Comparison of ENCODE assay signal across 13 cellular contexts in the genomic region with DNA sequence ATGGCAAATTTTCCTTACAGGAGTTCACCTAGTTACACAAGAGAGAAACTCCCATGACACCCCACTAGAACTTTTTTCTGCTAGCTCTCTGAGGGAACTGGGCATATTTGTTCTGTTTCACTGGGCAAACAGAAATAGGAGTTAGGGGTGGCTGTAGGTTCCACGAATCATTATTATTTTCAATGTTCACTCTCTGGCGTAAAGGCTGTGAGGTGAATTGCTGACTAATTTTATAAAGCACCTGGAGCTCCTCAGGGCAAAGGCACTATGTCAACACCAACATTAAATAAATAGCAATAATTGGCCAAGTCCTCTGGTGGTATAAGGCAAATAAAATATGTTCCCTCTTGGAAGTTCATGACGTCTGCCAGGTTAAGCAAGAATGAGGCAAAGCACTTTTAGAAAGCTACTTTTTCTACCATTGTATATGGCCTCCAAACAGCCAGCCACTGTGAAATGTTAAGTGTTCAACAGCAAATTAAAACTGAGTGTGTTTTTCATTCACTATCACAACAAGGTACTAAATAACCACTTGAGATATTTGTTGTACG.
DNase-seq lines count a peak whose midpoint lies in the region; ATAC-seq and TF ChIP-seq lines count a peak whose summit lies in the region.
"Had no signal": no experiment of that assay in that cellular context is flagged by ENCODE, and none has a peak within 500 bp of the region (broad histone marks: within the 10 kb centered on the region; RNA-seq: fewer than 3 reads in every experiment).

No MANE protein-coding gene starts in this region.

- peaks cover 1 to 13% (median 3%) of the 10 kb centered on the region in 4 donors for H3K4me1 ChIP-seq in liver (ENCODE audit: control insufficient read depth in 4 of 4, insufficient read depth in 4 of 4, low read length in 3 of 4)

- no peaks in the 10 kb centered on the region for H3K27me3 ChIP-seq in liver (ENCODE audit: control insufficient read depth in 4 of 4, insufficient read depth in 4 of 4, low read length in 3 of 4)
- H3K27me3 ChIP-seq: heart left ventricle had no signal

- TF ChIP-seq RAD21 in liver (IDR thresholded peaks at IDR 0.05): peak; percentile 18 to 61

- no peak overlapping the region for H3K9ac ChIP-seq in liver (ENCODE audit: low read depth in 1 of 2, low read length in 2 of 2)

- H3K9me3 ChIP-seq in liver (ENCODE audit: control insufficient read depth in 4 of 4, low read length in 3 of 4): no peaks in the 10 kb centered on the region
- H3K9me3 ChIP-seq: heart left ventricle had no signal

- peak; percentile 64 for DNase-seq in COR-L47 (lab: John Stamatoyannopoulos, UW)
- peak in 2 of 3 experiments; percentile 69 to 94 for DNase-seq in NCI-H1417 (lab: John Stamatoyannopoulos, UW)
- peak; percentile 92 for DNase-seq in NCI-H774 (lab: John Stamatoyannopoulos, UW)
- no peak for DNase-seq in ecto neural progenitor cell (ENCODE audit: low spot score)
- no peak for DNase-seq in Right ventricle myocardium superior
- no peak for DNase-seq in NCI-H226
- DNase-seq: activated naive CD4-positive, alpha-beta T cell treated with anti-CD3 and anti-CD28 coated beads, Interleukin-2, amount 50 U/mL, for 16 hours; caudate nucleus; heart left ventricle; midbrain had no signal

- H3K36me3 ChIP-seq in liver (ENCODE audit: control insufficient read depth in 4 of 4, insufficient read depth in 3 of 4, low read depth in 1 of 4, low read length in 3 of 4): no peaks in the 10 kb centered on the region
- H3K36me3 ChIP-seq: heart left ventricle had no signal

- no peak for ATAC-seq in Right ventricle myocardium superior (ENCODE audit: poor library complexity)
- ATAC-seq in HG02623 (IDR thresholded peaks at IDR 0.05; ENCODE audit: unreplicated experiment): no peak
- ATAC-seq: heart left ventricle; stimulated activated effector memory CD8-positive, alpha-beta T cell treated with anti-CD3 and anti-CD28 coated beads, Interleukin-12 subunit alpha, Interleukin-12 subunit beta, amount 100 ng/mL, for 72 hours had no signal

- 35% methylated on average over 4 of the region's 4 CpGs for WGBS in liver

- no peak for TF ChIP-seq CTCF in liver (IDR thresholded peaks at IDR 0.05; ENCODE audit: low read depth, low read length, missing input control)

- no peak overlapping the region for H3K4me3 ChIP-seq in liver (ENCODE audit: low read depth in 1 of 3, low read length in 3 of 3)
- H3K4me3 ChIP-seq: heart left ventricle had no signal

- intact Hi-C loops in Right ventricle myocardium superior (cut with DNase I): no loop called here

- H3K27ac ChIP-seq in liver (ENCODE audit: low read depth in 1 of 2, low read length in 2 of 2): peak overlapping the region; percentile 11 to 39
- H3K27ac ChIP-seq: heart left ventricle had no signal

TF ChIP-seq in liver, 16 proteins besides CTCF, POLR2A, EP300 and RAD21:
- TF ChIP-seq SP1 (IDR thresholded peaks at IDR 0.05) (peak; percentile 86), TAF1 (conservative IDR thresholded peaks at IDR 0.05) (no peak), NR2F2 (IDR thresholded peaks at IDR 0.05) (peak; percentile 12), GABPA (IDR thresholded peaks at IDR 0.05 in 1 of 2, conservative IDR thresholded peaks at IDR 0.05 in 1 of 2) (no peak), JUND (IDR thresholded peaks at IDR 0.05) (peak; percentile 27 to 85), HNF4A (conservative IDR thresholded peaks at IDR 0.05) (peak; percentile 54 to 78), FOXA1 (IDR thresholded peaks at IDR 0.05) (peak; percentile 86), RXRA (IDR thresholded peaks at IDR 0.05) (peak; percentile 72 to 85), FOXA2 (IDR thresholded peaks at IDR 0.05) (peak; percentile 93), MAX (IDR thresholded peaks at IDR 0.05) (peak; percentile 76), YY1 (IDR thresholded peaks at IDR 0.05) (peak; percentile 65), EGR1 (IDR thresholded peaks at IDR 0.05; ENCODE audit: low read depth in 2 of 2) (peak in 1 of 2 donors; percentile 25), HNF4G (IDR thresholded peaks at IDR 0.05) (no peak), ZBTB33 (IDR thresholded peaks at IDR 0.05) (no peak)
- TF ChIP-seq, protein P1, sequence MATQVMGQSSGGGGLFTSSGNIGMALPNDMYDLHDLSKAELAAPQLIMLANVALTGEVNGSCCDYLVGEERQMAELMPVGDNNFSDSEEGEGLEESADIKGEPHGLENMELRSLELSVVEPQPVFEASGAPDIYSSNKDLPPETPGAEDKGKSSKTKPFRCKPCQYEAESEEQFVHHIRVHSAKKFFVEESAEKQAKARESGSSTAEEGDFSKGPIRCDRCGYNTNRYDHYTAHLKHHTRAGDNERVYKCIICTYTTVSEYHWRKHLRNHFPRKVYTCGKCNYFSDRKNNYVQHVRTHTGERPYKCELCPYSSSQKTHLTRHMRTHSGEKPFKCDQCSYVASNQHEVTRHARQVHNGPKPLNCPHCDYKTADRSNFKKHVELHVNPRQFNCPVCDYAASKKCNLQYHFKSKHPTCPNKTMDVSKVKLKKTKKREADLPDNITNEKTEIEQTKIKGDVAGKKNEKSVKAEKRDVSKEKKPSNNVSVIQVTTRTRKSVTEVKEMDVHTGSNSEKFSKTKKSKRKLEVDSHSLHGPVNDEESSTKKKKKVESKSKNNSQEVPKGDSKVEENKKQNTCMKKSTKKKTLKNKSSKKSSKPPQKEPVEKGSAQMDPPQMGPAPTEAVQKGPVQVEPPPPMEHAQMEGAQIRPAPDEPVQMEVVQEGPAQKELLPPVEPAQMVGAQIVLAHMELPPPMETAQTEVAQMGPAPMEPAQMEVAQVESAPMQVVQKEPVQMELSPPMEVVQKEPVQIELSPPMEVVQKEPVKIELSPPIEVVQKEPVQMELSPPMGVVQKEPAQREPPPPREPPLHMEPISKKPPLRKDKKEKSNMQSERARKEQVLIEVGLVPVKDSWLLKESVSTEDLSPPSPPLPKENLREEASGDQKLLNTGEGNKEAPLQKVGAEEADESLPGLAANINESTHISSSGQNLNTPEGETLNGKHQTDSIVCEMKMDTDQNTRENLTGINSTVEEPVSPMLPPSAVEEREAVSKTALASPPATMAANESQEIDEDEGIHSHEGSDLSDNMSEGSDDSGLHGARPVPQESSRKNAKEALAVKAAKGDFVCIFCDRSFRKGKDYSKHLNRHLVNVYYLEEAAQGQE (IDR thresholded peaks at IDR 0.05): peak; percentile 11
- TF ChIP-seq, protein P2, sequence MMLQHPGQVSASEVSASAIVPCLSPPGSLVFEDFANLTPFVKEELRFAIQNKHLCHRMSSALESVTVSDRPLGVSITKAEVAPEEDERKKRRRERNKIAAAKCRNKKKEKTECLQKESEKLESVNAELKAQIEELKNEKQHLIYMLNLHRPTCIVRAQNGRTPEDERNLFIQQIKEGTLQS (IDR thresholded peaks at IDR 0.05): peak; percentile 45

Comparison
In these comparisons a context has a peak if more than half of its experiments do, and no peak if none do; other contexts are left out.
1. DNase-seq: peak in COR-L47 (single experiment), NCI-H1417 (2 of 3) and NCI-H774 (single experiment); none in ecto neural progenitor cell (single experiment), Right ventricle myocardium superior (single experiment) and NCI-H226 (single experiment).